In genomic region chr22:10771744-10772143, GRCh38 we compare ENCODE assay signal across 6 cellular contexts.
A peak's percentile ranks its signal among the peaks of the same experiment; 100 is the strongest.
DNase-seq lines count a peak whose midpoint lies in the region; ATAC-seq and TF ChIP-seq lines count a peak whose summit lies in the region.
"Not testable (repeated sequence)": the region's sequence is repeated elsewhere in the genome, so short reads cannot be mapped to it uniquely, and the experiment has no call there.

No MANE protein-coding gene starts in this region.

- TF ChIP-seq POLR2A in gastroesophageal sphincter (IDR thresholded peaks at IDR 0.05): not testable (repeated sequence)

- H3K9me3 ChIP-seq in gastroesophageal sphincter (peaks cover 0 to 37% (median 2%) of the 10 kb centered on the region in 3 donors), mucosa of descending colon (peaks cover 60% of the 10 kb centered on the region)
- not testable (repeated sequence) for H3K9me3 ChIP-seq in upper lobe of right lung

- H3K36me3 Mint-ChIP-seq in activated CD4-positive, alpha-beta T cell treated with anti-CD3 and anti-CD28 coated beads, Interleukin-2, amount 10 ng/mL, durations not matched to agents 24 days and 14 days (ENCODE audit: low read depth); stimulated activated effector memory CD8-positive, alpha-beta T cell treated with anti-CD3 and anti-CD28 coated beads, Interleukin-12 subunit alpha, Interleukin-12 subunit beta, amount 100 ng/mL, for 72 hours: not testable (repeated sequence)

- ATAC-seq in gastroesophageal sphincter: peak; percentile 6
- ATAC-seq in left lobe of liver: peak; percentile 10
- ATAC-seq in mucosa of descending colon: peak; percentile 8
- peak; percentile 17 for ATAC-seq in stimulated activated effector memory CD8-positive, alpha-beta T cell treated with anti-CD3 and anti-CD28 coated beads, Interleukin-12 subunit alpha, Interleukin-12 subunit beta, amount 100 ng/mL, for 72 hours
- ATAC-seq in upper lobe of right lung: peak; percentile 10

- not testable (repeated sequence) for H3K36me3 ChIP-seq in gastroesophageal sphincter; mucosa of descending colon (ENCODE audit: low read depth); upper lobe of right lung

- intact Hi-C loops in activated CD4-positive, alpha-beta T cell treated with anti-CD3 and anti-CD28 coated beads, Interleukin-2, amount 10 ng/mL, durations not matched to agents 24 days and 14 days (cut with micrococcal nuclease); mucosa of descending colon (cut with DNase I, micrococcal nuclease); upper lobe of right lung (cut with DNase I): not testable (repeated sequence)

- H3K4me1 Mint-ChIP-seq in activated CD4-positive, alpha-beta T cell treated with anti-CD3 and anti-CD28 coated beads, Interleukin-2, amount 10 ng/mL, durations not matched to agents 24 days and 14 days; stimulated activated effector memory CD8-positive, alpha-beta T cell treated with anti-CD3 and anti-CD28 coated beads, Interleukin-12 subunit alpha, Interleukin-12 subunit beta, amount 100 ng/mL, for 72 hours: not testable (repeated sequence)

- not testable (repeated sequence) for TF ChIP-seq CTCF in gastroesophageal sphincter (IDR thresholded peaks at IDR 0.05); mucosa of descending colon (IDR thresholded peaks at IDR 0.05); upper lobe of right lung (IDR thresholded peaks at IDR 0.05)

- not testable (repeated sequence) for H3K27me3 Mint-ChIP-seq in activated CD4-positive, alpha-beta T cell treated with anti-CD3 and anti-CD28 coated beads, Interleukin-2, amount 10 ng/mL, durations not matched to agents 24 days and 14 days

- not testable (repeated sequence) for H3K4me1 ChIP-seq in gastroesophageal sphincter; mucosa of descending colon (ENCODE audit: low read depth); upper lobe of right lung

- not testable (repeated sequence) for H3K27ac ChIP-seq in gastroesophageal sphincter, upper lobe of right lung

- H3K27ac Mint-ChIP-seq in activated CD4-positive, alpha-beta T cell treated with anti-CD3 and anti-CD28 coated beads, Interleukin-2, amount 10 ng/mL, durations not matched to agents 24 days and 14 days; stimulated activated effector memory CD8-positive, alpha-beta T cell treated with anti-CD3 and anti-CD28 coated beads, Interleukin-12 subunit alpha, Interleukin-12 subunit beta, amount 100 ng/mL, for 72 hours: not testable (repeated sequence)

- peaks cover 32% of the 10 kb centered on the region for H3K9me3 Mint-ChIP-seq in activated CD4-positive, alpha-beta T cell treated with anti-CD3 and anti-CD28 coated beads, Interleukin-2, amount 10 ng/mL, durations not matched to agents 24 days and 14 days
- H3K9me3 Mint-ChIP-seq in stimulated activated effector memory CD8-positive, alpha-beta T cell treated with anti-CD3 and anti-CD28 coated beads, Interleukin-12 subunit alpha, Interleukin-12 subunit beta, amount 100 ng/mL, for 72 hours: peaks cover 11% of the 10 kb centered on the region

- TF ChIP-seq EP300 in gastroesophageal sphincter (IDR thresholded peaks at IDR 0.05): not testable (repeated sequence)

- not testable (repeated sequence) for H3K27me3 ChIP-seq in gastroesophageal sphincter, upper lobe of right lung

- H3K4me3 ChIP-seq in gastroesophageal sphincter, mucosa of descending colon, upper lobe of right lung: not testable (repeated sequence)

- peak; percentile 49 for DNase-seq in activated CD4-positive, alpha-beta T cell treated with anti-CD3 and anti-CD28 coated beads, Interleukin-2, amount 10 ng/mL, durations not matched to agents 24 days and 14 days
- DNase-seq in left lobe of liver (ENCODE audit: low spot score); mucosa of descending colon; stimulated activated effector memory CD8-positive, alpha-beta T cell treated with anti-CD3 and anti-CD28 coated beads, Interleukin-12 subunit alpha, Interleukin-12 subunit beta, amount 100 ng/mL, for 72 hours (ENCODE audit: low spot score in 2 of 2); upper lobe of right lung: not testable (repeated sequence)

- H3K4me3 Mint-ChIP-seq in activated CD4-positive, alpha-beta T cell treated with anti-CD3 and anti-CD28 coated beads, Interleukin-2, amount 10 ng/mL, durations not matched to agents 24 days and 14 days; stimulated activated effector memory CD8-positive, alpha-beta T cell treated with anti-CD3 and anti-CD28 coated beads, Interleukin-12 subunit alpha, Interleukin-12 subunit beta, amount 100 ng/mL, for 72 hours: not testable (repeated sequence)
